Comparison of ENCODE assay signal across 26 cellular contexts in the genomic region with DNA sequence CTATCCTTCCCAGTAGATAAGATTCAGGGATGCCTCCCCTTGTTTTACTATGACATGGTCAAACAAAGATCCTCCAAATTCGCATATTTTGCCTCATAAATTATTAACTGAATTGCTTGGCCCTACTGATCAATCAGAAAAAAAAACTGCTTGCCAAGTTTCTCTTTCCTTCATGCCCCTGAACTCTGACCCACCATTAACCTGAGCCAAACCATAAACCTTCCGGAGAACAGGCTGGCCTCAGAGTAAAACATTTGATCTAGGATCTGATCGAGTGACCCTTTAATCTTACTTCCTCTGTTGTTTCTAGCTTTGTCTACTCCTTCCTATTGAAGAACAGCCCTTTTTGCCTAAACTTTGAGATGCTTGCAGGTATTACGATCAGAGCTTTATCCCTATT.
DNase-seq lines count a peak whose midpoint lies in the region; ATAC-seq, FAIRE-seq and TF ChIP-seq lines count a peak whose summit lies in the region.
"Had no signal": no experiment of that assay in that cellular context is flagged by ENCODE, and none has a peak within 500 bp of the region (broad histone marks: within the 10 kb centered on the region; RNA-seq: fewer than 3 reads in every experiment).

No MANE protein-coding gene starts in this region.

- H3K27ac ChIP-seq in astrocyte (ENCODE audit: low read depth, low read length) = no peak overlapping the region
- H3K27ac ChIP-seq in endothelial cell of umbilical vein (ENCODE audit: insufficient read depth, low read depth, low read length) = no peak overlapping the region
- H3K27ac ChIP-seq: BLaER1 had no signal

- H3K4me3 ChIP-seq in astrocyte (ENCODE audit: insufficient read depth, low read depth, low read length) (no peak overlapping the region), endothelial cell of umbilical vein (replicated peaks in 1 of 3; ENCODE audit: insufficient read depth in 1 of 3, low read depth in 1 of 3, low read length in 3 of 3) (no peak overlapping the region)
- H3K4me3 ChIP-seq: BLaER1, GM12878 had no signal

- H3K4me1 ChIP-seq in astrocyte (ENCODE audit: insufficient read depth, low read length) (no peaks in the 10 kb centered on the region), endothelial cell of umbilical vein (ENCODE audit: control insufficient read depth, extremely low read depth, insufficient read depth, low read length) (no peaks in the 10 kb centered on the region)
- H3K4me1 ChIP-seq: BE2C, BLaER1 had no signal

- TF ChIP-seq POLR2A in endothelial cell of umbilical vein (IDR thresholded peaks at IDR 0.05; ENCODE audit: low read depth, low read length) = no peak

- H3K4me3 Mint-ChIP-seq in astrocyte (ENCODE audit: unreplicated experiment) = no peak overlapping the region
- H3K4me3 Mint-ChIP-seq in nephron progenitor cell = peak overlapping the region; percentile 34
- no peak overlapping the region for H3K4me3 Mint-ChIP-seq in immature natural killer cell
- H3K4me3 Mint-ChIP-seq: CD14-positive monocyte; CD4-positive, alpha-beta memory T cell; CD4-positive, CD25-positive, alpha-beta regulatory T cell; CD8-positive, alpha-beta memory T cell had no signal

- BruUV-seq in endothelial cell of umbilical vein (replicated peaks; lab: Mats Ljungman, UMichigan) = no TSS peak

- no peaks in the 10 kb centered on the region for H3K9me3 Mint-ChIP-seq in astrocyte (ENCODE audit: unreplicated experiment)
- H3K9me3 Mint-ChIP-seq in nephron progenitor cell = peaks cover 33% of the 10 kb centered on the region
- H3K9me3 Mint-ChIP-seq in immature natural killer cell = peaks cover 0 to 31% (median 2%) of the 10 kb centered on the region in 6 donors

- H3K9me3 ChIP-seq in astrocyte (ENCODE audit: insufficient read depth, low read depth, low read length) (no peaks in the 10 kb centered on the region), endothelial cell of umbilical vein (replicated peaks; ENCODE audit: control insufficient read depth, insufficient read depth, low read length) (no peaks in the 10 kb centered on the region)
- H3K9me3 ChIP-seq: BE2C, BLaER1 had no signal

- H4K20me1 ChIP-seq in astrocyte (ENCODE audit: insufficient read depth, low read length) (no peaks in the 10 kb centered on the region), endothelial cell of umbilical vein (replicated peaks; ENCODE audit: control insufficient read depth, extremely low read depth, insufficient read depth, low read length) (no peaks in the 10 kb centered on the region)
- H4K20me1 ChIP-seq: BLaER1 had no signal

- peak; percentile 87 for ATAC-seq in left lobe of liver
- ATAC-seq: GM12878 had no signal

- H3K79me2 ChIP-seq in astrocyte (ENCODE audit: insufficient read depth, low read length) (no peaks in the 10 kb centered on the region), endothelial cell of umbilical vein (ENCODE audit: control insufficient read depth, insufficient read depth, low read length) (no peaks in the 10 kb centered on the region)

- H3K36me3 ChIP-seq in astrocyte (ENCODE audit: insufficient read depth, low read length) (no peaks in the 10 kb centered on the region), endothelial cell of umbilical vein (ENCODE audit: control insufficient read depth in 2 of 2, extremely low read depth in 1 of 2, insufficient read depth in 2 of 2, low read length in 2 of 2) (no peaks in the 10 kb centered on the region)
- H3K36me3 ChIP-seq: BE2C, BLaER1 had no signal

- no peaks in the 10 kb centered on the region for H3K27me3 ChIP-seq in astrocyte (ENCODE audit: insufficient read depth, low read length)
- no peaks in the 10 kb centered on the region for H3K27me3 ChIP-seq in endothelial cell of umbilical vein (ENCODE audit: control insufficient read depth in 2 of 2, insufficient read depth in 2 of 2, low read length in 2 of 2)
- H3K27me3 ChIP-seq: BE2C had no signal

- DNase-seq in astrocyte (ENCODE audit: low read depth) (no peak), endothelial cell of umbilical vein (ENCODE audit: low read depth, low spot score) (no peak), left lobe of liver (ENCODE audit: low spot score) (no peak), nephron progenitor cell (peak; percentile 7), SW 1271 (lab: John Stamatoyannopoulos, UW) (no peak), immature natural killer cell (no peak), NCI-H146 treated with DMSO at 0.1 percent for 48 hours (lab: John Stamatoyannopoulos, UW; ENCODE audit: unreplicated experiment) (no peak), cardiac septum (ENCODE audit: low spot score) (no peak)
- DNase-seq: 8988T; BE2C; C1 segment of cervical spinal cord; CD4-positive, alpha-beta memory T cell; CD4-positive, CD25-positive, alpha-beta regulatory T cell; CD8-positive, alpha-beta memory T cell; COR-L47; DMS 273 treated with DMSO at 0.1 percent for 48 hours; DMS79; DND-41; EL; GDM1 had no signal

- H3K4me1 Mint-ChIP-seq in astrocyte (ENCODE audit: low read depth, unreplicated experiment) = no peaks in the 10 kb centered on the region
- peaks cover 48% of the 10 kb centered on the region for H3K4me1 Mint-ChIP-seq in nephron progenitor cell
- no peaks in the 10 kb centered on the region for H3K4me1 Mint-ChIP-seq in immature natural killer cell
- H3K4me1 Mint-ChIP-seq: CD14-positive monocyte; CD4-positive, alpha-beta memory T cell; CD4-positive, CD25-positive, alpha-beta regulatory T cell; CD8-positive, alpha-beta memory T cell had no signal

- no peak overlapping the region for H2AFZ ChIP-seq in astrocyte (ENCODE audit: low read depth, low read length)
- no peak overlapping the region for H2AFZ ChIP-seq in endothelial cell of umbilical vein (ENCODE audit: low read depth, low read length)

- dilution Hi-C loops in endothelial cell of umbilical vein (cut with MboI; ENCODE audit: extremely low pct_ligation_motif_present, low sequenced_read_pairs) = no loop called here

- H3K27me3 Mint-ChIP-seq in astrocyte (ENCODE audit: low read depth, unreplicated experiment) = no peaks in the 10 kb centered on the region
- no peaks in the 10 kb centered on the region for H3K27me3 Mint-ChIP-seq in nephron progenitor cell (ENCODE audit: low read depth, poor library complexity)
- peaks cover 0 to 7% (median 0%) of the 10 kb centered on the region in 3 donors for H3K27me3 Mint-ChIP-seq in immature natural killer cell (ENCODE audit: low read depth in 3 of 3)
- H3K27me3 Mint-ChIP-seq: CD4-positive, alpha-beta memory T cell; CD4-positive, CD25-positive, alpha-beta regulatory T cell; CD8-positive, alpha-beta memory T cell had no signal

- POLR2A ChIA-PET in endothelial cell of umbilical vein (lab: Charles Lee) = no interaction called here

- intact Hi-C loops in endothelial cell of umbilical vein (cut with micrococcal nuclease) (no loop called here), cardiac septum (cut with DNase I) (no loop called here)

- H3K9ac ChIP-seq in astrocyte (ENCODE audit: low read length) (no peak overlapping the region), endothelial cell of umbilical vein (replicated peaks; ENCODE audit: extremely low read depth, insufficient read depth, low read length) (no peak overlapping the region)
- H3K9ac ChIP-seq: BLaER1 had no signal

- no peak for TF ChIP-seq CTCF in astrocyte (IDR thresholded peaks at IDR 0.05; ENCODE audit: insufficient read depth, low read depth, low read length)
- TF ChIP-seq CTCF in endothelial cell of umbilical vein (IDR thresholded peaks at IDR 0.05; ENCODE audit: extremely low read depth in 1 of 2, insufficient read depth in 1 of 2, low read depth in 1 of 2, low read length in 2 of 2) = no peak
- TF ChIP-seq CTCF in nephron progenitor cell (IDR thresholded peaks at IDR 0.05) = no peak

- CTCF ChIA-PET in endothelial cell of umbilical vein (lab: Charles Lee) = interaction anchor here (0.7 to 2.8 kb wide), 6 partner anchors 9 to 1811 kb away, joined by 3 to 50 read pairs (median 4); no protein-coding TSS in a partner anchor

- FAIRE-seq in astrocyte (lab: Jason Lieb, UNC) (peak; percentile 97), endothelial cell of umbilical vein (lab: Jason Lieb, UNC) (no peak)
- FAIRE-seq: A204.1, GM12878, GM12892, GM18507 had no signal

- no peaks in the 10 kb centered on the region for H3K36me3 Mint-ChIP-seq in astrocyte (ENCODE audit: low read depth, unreplicated experiment)
- peaks cover 11% of the 10 kb centered on the region for H3K36me3 Mint-ChIP-seq in nephron progenitor cell (ENCODE audit: low read depth)
- H3K36me3 Mint-ChIP-seq in immature natural killer cell = no peaks in the 10 kb centered on the region
- H3K36me3 Mint-ChIP-seq: CD14-positive monocyte; CD4-positive, alpha-beta memory T cell; CD4-positive, CD25-positive, alpha-beta regulatory T cell; CD8-positive, alpha-beta memory T cell had no signal

- H3K4me2 ChIP-seq in astrocyte (ENCODE audit: low read length) (no peak overlapping the region), endothelial cell of umbilical vein (ENCODE audit: insufficient read depth, low read length) (no peak overlapping the region)
- H3K4me2 ChIP-seq: BLaER1 had no signal

- H3K27ac Mint-ChIP-seq in astrocyte (ENCODE audit: unreplicated experiment) (no peak overlapping the region), nephron progenitor cell (peak overlapping the region; percentile 94), immature natural killer cell (no peak overlapping the region)
- H3K27ac Mint-ChIP-seq: CD14-positive monocyte; CD4-positive, alpha-beta memory T cell; CD4-positive, CD25-positive, alpha-beta regulatory T cell; CD8-positive, alpha-beta memory T cell had no signal

- no peaks in the 10 kb centered on the region for H3K9me1 ChIP-seq in endothelial cell of umbilical vein (replicated peaks; ENCODE audit: control insufficient read depth, extremely low read depth, insufficient read depth, low read length)

TF ChIP-seq in endothelial cell of umbilical vein, 7 proteins besides CTCF, POLR2A, EP300 and RAD21:
- TF ChIP-seq MYC (IDR thresholded peaks at IDR 0.05; ENCODE audit: low read depth, low read length) = no peak
- peak; percentile 31 for TF ChIP-seq GATA2 (IDR thresholded peaks at IDR 0.05; ENCODE audit: insufficient read depth, insufficient read length, low read depth, low read length)
TF ChIP-seq in endothelial cell of umbilical vein: peak in this region for 1.
